In genomic region chr19:46202426-46202825, GRCh38 we compare ENCODE assay signal across 23 cellular contexts. TPM values are rescaled to one million over a fixed set of nuclear protein-coding genes. Genes with fewer than 3 reads are reported as not detected.
"Had no signal": no experiment of that assay in that cellular context is flagged by ENCODE, and none has a peak within 500 bp of the region (broad histone marks: within the 10 kb centered on the region; RNA-seq: fewer than 3 reads in every experiment).

No MANE protein-coding gene starts in this region.

- H3K36me3 ChIP-seq: lower lobe of right lung, thyroid gland had no signal

- H2AFZ ChIP-seq: hepatocyte had no signal

- H3K4me2 ChIP-seq: hepatocyte had no signal

- H3K4me3 ChIP-seq: hepatocyte, lower lobe of right lung, thyroid gland had no signal

- H3K4me1 Mint-ChIP-seq: activated CD4-positive, alpha-beta T cell treated with anti-CD3 and anti-CD28 coated beads for 36 hours; activated naive CD8-positive, alpha-beta T cell treated with anti-CD3 and anti-CD28 coated beads, Interleukin-2, amount 50 U/mL, for 24 hours; nephron progenitor cell; WTC11 had no signal

- H3K4me3 Mint-ChIP-seq: activated CD4-positive, alpha-beta memory T cell treated with anti-CD3 and anti-CD28 coated beads for 36 hours; activated CD4-positive, alpha-beta T cell treated with anti-CD3 and anti-CD28 coated beads for 36 hours; activated naive CD4-positive, alpha-beta T cell treated with anti-CD3 and anti-CD28 coated beads for 36 hours; activated naive CD8-positive, alpha-beta T cell treated with anti-CD3 and anti-CD28 coated beads, Interleukin-2, amount 50 U/mL, for 24 hours; activated T-helper 17 cell treated with anti-CD3 and anti-CD28 coated beads, Interleukin-2, amount 50 U/mL, for 72 hours; nephron progenitor cell; WTC11 had no signal

- H3K36me3 Mint-ChIP-seq: activated CD4-positive, alpha-beta memory T cell treated with anti-CD3 and anti-CD28 coated beads for 36 hours had no signal

- H3K27me3 ChIP-seq: hepatocyte, thyroid gland had no signal

- H3K27ac Mint-ChIP-seq: activated CD4-positive, alpha-beta memory T cell treated with anti-CD3 and anti-CD28 coated beads for 36 hours; activated CD4-positive, alpha-beta T cell treated with anti-CD3 and anti-CD28 coated beads for 36 hours; activated naive CD4-positive, alpha-beta T cell treated with anti-CD3 and anti-CD28 coated beads for 36 hours; activated naive CD8-positive, alpha-beta T cell treated with anti-CD3 and anti-CD28 coated beads, Interleukin-2, amount 50 U/mL, for 24 hours; activated T-helper 17 cell treated with anti-CD3 and anti-CD28 coated beads, Interleukin-2, amount 50 U/mL, for 72 hours; nephron progenitor cell; WTC11 had no signal

- DNase-seq: activated CD4-positive, alpha-beta memory T cell treated with anti-CD3 and anti-CD28 coated beads for 36 hours; activated CD4-positive, alpha-beta T cell treated with anti-CD3 and anti-CD28 coated beads for 36 hours; activated naive CD4-positive, alpha-beta T cell treated with anti-CD3 and anti-CD28 coated beads for 36 hours; activated naive CD8-positive, alpha-beta T cell treated with anti-CD3 and anti-CD28 coated beads, Interleukin-2, amount 50 U/mL, for 24 hours; cerebellar nuclear complex; effector CD8-positive, alpha-beta T cell; foreskin fibroblast; left colon; lower lobe of right lung; nephron progenitor cell; stimulated activated CD4-positive, alpha-beta T cell treated with anti-CD3 and anti-CD28 coated beads, Interleukin-1b, Interleukin-23, amount 100 ng/mL, for 48 hours; stimulated activated CD8-positive, alpha-beta memory T cell treated with anti-CD3 and anti-CD28 coated beads, Interleukin-4, amount 100 ng/mL, for 48 hours; stimulated activated naive CD4-positive, alpha-beta T cell treated with Interleukin-2 at 50 U/mL for 16 hours; thyroid gland had no signal

- H3K79me2 ChIP-seq: hepatocyte had no signal

- H3K27ac ChIP-seq: hepatocyte, lower lobe of right lung, thyroid gland had no signal

- H3K4me1 ChIP-seq: lower lobe of right lung, thyroid gland had no signal

- ATAC-seq: activated CD4-positive, alpha-beta T cell treated with anti-CD3 and anti-CD28 coated beads for 36 hours; activated naive CD8-positive, alpha-beta T cell treated with anti-CD3 and anti-CD28 coated beads, Interleukin-2, amount 50 U/mL, for 24 hours; activated T-helper 17 cell treated with anti-CD3 and anti-CD28 coated beads, Interleukin-2, amount 50 U/mL, for 72 hours; left colon; lower lobe of right lung; sciatic nerve; WTC11 had no signal

- H3K9me3 ChIP-seq: lower lobe of right lung, thyroid gland had no signal

RNA-seq across cellular contexts. Expression of gene IGFL1, which starts 27.1 kb away (rescaled TPM):
- total RNA-seq: activated CD4-positive, alpha-beta memory T cell treated with anti-CD3 and anti-CD28 coated beads for 36 hours; activated CD4-positive, alpha-beta T cell treated with anti-CD3 and anti-CD28 coated beads for 36 hours; activated naive CD4-positive, alpha-beta T cell treated with anti-CD3 and anti-CD28 coated beads for 36 hours; activated T-helper 17 cell treated with anti-CD3 and anti-CD28 coated beads, Interleukin-2, amount 50 U/mL, for 72 hours; aorta; bronchial epithelial cell; endothelial cell of umbilical vein; glomerular endothelial cell; hepatocyte; left colon; lower lobe of right lung; sciatic nerve; subcutaneous adipose tissue; thyroid gland; WTC11 had no signal
- polyA plus RNA-seq: aorta, endothelial cell of umbilical vein, hepatocyte had no signal

RNA-seq across cellular contexts. Expression of gene IGFL2, which starts 54.4 kb away (rescaled TPM):
- total RNA-seq: activated CD4-positive, alpha-beta memory T cell treated with anti-CD3 and anti-CD28 coated beads for 36 hours; activated CD4-positive, alpha-beta T cell treated with anti-CD3 and anti-CD28 coated beads for 36 hours; activated naive CD4-positive, alpha-beta T cell treated with anti-CD3 and anti-CD28 coated beads for 36 hours; activated T-helper 17 cell treated with anti-CD3 and anti-CD28 coated beads, Interleukin-2, amount 50 U/mL, for 72 hours; bronchial epithelial cell; endothelial cell of umbilical vein; glomerular endothelial cell; left colon; lower lobe of right lung; subcutaneous adipose tissue; thyroid gland; WTC11 had no signal
- polyA plus RNA-seq: aorta, endothelial cell of umbilical vein had no signal
